ENCODE assay signal across 6 cellular contexts in genomic region chr14:105645389-105645788, GRCh38.
A peak's percentile ranks its signal among the peaks of the same experiment; 100 is the strongest.
DNase-seq lines count a peak whose midpoint lies in the region; ATAC-seq, FAIRE-seq and TF ChIP-seq lines count a peak whose summit lies in the region.
"Not testable (repeated sequence)": the region's sequence is repeated elsewhere in the genome, so short reads cannot be mapped to it uniquely, and the experiment has no call there.

No MANE protein-coding gene starts in this region.

- not testable (repeated sequence) for H3K9me2 ChIP-seq in DOHH2 (replicated peaks; ENCODE audit: control insufficient read depth, low read length)

- H3K4me3 Mint-ChIP-seq in naive thymus-derived CD4-positive, alpha-beta T cell = not testable (repeated sequence)
- H3K4me3 Mint-ChIP-seq in stimulated activated naive B cell treated with anti-CD40 and anti-IgM and Interleukin-4, amounts not matched to agents 10 μg/mL and 1 μg/mL and 100 μg/mL, for 72 hours = peak overlapping the region; percentile 48 to 97

- intact Hi-C loops in K562 (cut with micrococcal nuclease); naive thymus-derived CD4-positive, alpha-beta T cell (cut with micrococcal nuclease): not testable (repeated sequence)

- H3K4me2 ChIP-seq in DOHH2 (ENCODE audit: low read length) = peak overlapping the region; percentile 79; the same call in 1 of the 2 replicates
- not testable (repeated sequence) for H3K4me2 ChIP-seq in K562 (ENCODE audit: insufficient read depth, low read length)

- WGBS in K562 (ENCODE audit: insufficient coverage, low coverage, missing lambda C conversion rate) = no CpG with 5 or more reads among the region's 6 CpGs

- not testable (repeated sequence) for H3F3A ChIP-seq in DOHH2 (ENCODE audit: control insufficient read depth, insufficient read depth)

- in situ Hi-C loops in K562 (cut with MboI) = not testable (repeated sequence)

- CTCF ChIA-PET in K562 (lab: Yijun Ruan, JAX; ENCODE audit: low intra/inter-chr PET ratio); naive thymus-derived CD4-positive, alpha-beta T cell (lab: Charles Lee): not testable (repeated sequence)

- peak; percentile 43 for ATAC-seq in HG03045 (IDR thresholded peaks at IDR 0.05; ENCODE audit: unreplicated experiment)
- ATAC-seq in SK-N-SH treated with all-trans-retinoic acid at 6 μM for 48 hours = 0 out of 3 replicates have a peak, but pooled peaks have one; percentile 28
- ATAC-seq in K562 = peak; percentile 45; the same call in 1 of the 3 replicates
- peak; percentile 10 for ATAC-seq in naive thymus-derived CD4-positive, alpha-beta T cell
- ATAC-seq in stimulated activated naive B cell treated with anti-CD40 and anti-IgM and Interleukin-4, amounts not matched to agents 10 μg/mL and 1 μg/mL and 100 μg/mL, for 72 hours (replicated peaks) = not testable (repeated sequence)

- not testable (repeated sequence) for BruUV-seq in K562 (replicated peaks; lab: Mats Ljungman, UMichigan)

- H3K9ac ChIP-seq in K562 (ENCODE audit: insufficient read depth in 1 of 2, low read depth in 2 of 2, low read length in 2 of 2) = not testable (repeated sequence)

- POLR2A ChIA-PET in K562 (lab: Yijun Ruan, JAX); naive thymus-derived CD4-positive, alpha-beta T cell (lab: Charles Lee): not testable (repeated sequence)

- peaks cover 18% of the 10 kb centered on the region for H3K79me2 ChIP-seq in DOHH2 (ENCODE audit: control insufficient read depth, low read length)
- not testable (repeated sequence) for H3K79me2 ChIP-seq in K562 (ENCODE audit: control insufficient read depth, insufficient read depth, low read length)

- not testable (repeated sequence) for TF ChIP-seq POLR2A in K562 (conservative IDR thresholded peaks at IDR 0.05)

- not testable (repeated sequence) for H3K4me1 Mint-ChIP-seq in naive thymus-derived CD4-positive, alpha-beta T cell
- H3K4me1 Mint-ChIP-seq in stimulated activated naive B cell treated with anti-CD40 and anti-IgM and Interleukin-4, amounts not matched to agents 10 μg/mL and 1 μg/mL and 100 μg/mL, for 72 hours = peaks cover 63 to 69% of the 10 kb centered on the region in 2 donors

- peaks cover 14% of the 10 kb centered on the region for H3K4me1 ChIP-seq in DOHH2 (ENCODE audit: control insufficient read depth, low read length)
- not testable (repeated sequence) for H3K4me1 ChIP-seq in K562 (replicated peaks in 1 of 2; ENCODE audit: control insufficient read depth in 2 of 2, insufficient read depth in 2 of 2, low read length in 2 of 2); naive thymus-derived CD4-positive, alpha-beta T cell (ENCODE audit: control insufficient read depth in 2 of 2, insufficient read depth in 2 of 2, low read length in 2 of 2)

- H3K36me3 ChIP-seq in DOHH2 (ENCODE audit: control insufficient read depth, low read length); K562 (ENCODE audit: control insufficient read depth, insufficient read depth, low read length); naive thymus-derived CD4-positive, alpha-beta T cell (ENCODE audit: control insufficient read depth in 2 of 3, insufficient read depth in 3 of 3, low read length in 3 of 3): not testable (repeated sequence)

- TF ChIP-seq RAD21 in K562 (CRISPR knock-in tag; conservative IDR thresholded peaks at IDR 0.05 in 1 of 2, IDR thresholded peaks at IDR 0.05 in 1 of 2) = not testable (repeated sequence)

- not testable (repeated sequence) for H4K20me1 ChIP-seq in DOHH2 (ENCODE audit: control insufficient read depth, insufficient read depth, low read depth, low read length); K562 (replicated peaks; ENCODE audit: control insufficient read depth, insufficient read depth, low read length)

- DNase-seq in K562 (ENCODE audit: extremely low read depth in 1 of 4, low spot score in 3 of 4); naive thymus-derived CD4-positive, alpha-beta T cell; stimulated activated naive B cell treated with anti-CD40 and anti-IgM and Interleukin-4, amounts not matched to agents 10 μg/mL and 1 μg/mL and 100 μg/mL, for 72 hours: not testable (repeated sequence)

- not testable (repeated sequence) for TF ChIP-seq CTCF in DOHH2 (IDR thresholded peaks at IDR 0.05; ENCODE audit: low read depth, low read length, poor library complexity, severe bottlenecking); K562 (IDR thresholded peaks at IDR 0.05 in 2 of 3, conservative IDR thresholded peaks at IDR 0.05 in 1 of 3; ENCODE audit: insufficient read depth in 2 of 3, low read depth in 1 of 3, low read length in 3 of 3)

- H3K9me1 ChIP-seq in K562 (ENCODE audit: control insufficient read depth, insufficient read depth, low read length) = not testable (repeated sequence)

- H3K27me3 Mint-ChIP-seq in naive thymus-derived CD4-positive, alpha-beta T cell = not testable (repeated sequence)
- H3K27me3 Mint-ChIP-seq in stimulated activated naive B cell treated with anti-CD40 and anti-IgM and Interleukin-4, amounts not matched to agents 10 μg/mL and 1 μg/mL and 100 μg/mL, for 72 hours = peaks cover 0 to 11% of the 10 kb centered on the region in 2 donors

- peak overlapping the region; percentile 82 for H3K4me3 ChIP-seq in DOHH2 (ENCODE audit: low read length)
- H3K4me3 ChIP-seq in K562; naive thymus-derived CD4-positive, alpha-beta T cell (ENCODE audit: low read length): not testable (repeated sequence)

- H3K9me3 Mint-ChIP-seq in naive thymus-derived CD4-positive, alpha-beta T cell; stimulated activated naive B cell treated with anti-CD40 and anti-IgM and Interleukin-4, amounts not matched to agents 10 μg/mL and 1 μg/mL and 100 μg/mL, for 72 hours: not testable (repeated sequence)

- not testable (repeated sequence) for H3K36me3 Mint-ChIP-seq in naive thymus-derived CD4-positive, alpha-beta T cell
- peaks cover 69 to 72% of the 10 kb centered on the region in 2 donors for H3K36me3 Mint-ChIP-seq in stimulated activated naive B cell treated with anti-CD40 and anti-IgM and Interleukin-4, amounts not matched to agents 10 μg/mL and 1 μg/mL and 100 μg/mL, for 72 hours

- peak overlapping the region; percentile 54; the same call in 1 of the 2 replicates for H3K27ac ChIP-seq in DOHH2 (ENCODE audit: low read depth, low read length)
- H3K27ac ChIP-seq in K562 (ENCODE audit: extremely low read depth, low read depth, low read length); naive thymus-derived CD4-positive, alpha-beta T cell (ENCODE audit: low read depth, low read length): not testable (repeated sequence)

- not testable (repeated sequence) for H3K27me3 ChIP-seq in DOHH2 (ENCODE audit: control insufficient read depth, low read length); K562 (ENCODE audit: control insufficient read depth in 2 of 2, insufficient read depth in 2 of 2, low read length in 2 of 2); naive thymus-derived CD4-positive, alpha-beta T cell (ENCODE audit: control insufficient read depth in 2 of 2, insufficient read depth in 2 of 2, low read length in 2 of 2)

- H2AFZ ChIP-seq in K562 (ENCODE audit: low read depth, low read length) = not testable (repeated sequence)

- not testable (repeated sequence) for FAIRE-seq in K562 (lab: Jason Lieb, UNC)

- H3K9me3 ChIP-seq in DOHH2 (ENCODE audit: control insufficient read depth, insufficient read depth, low read length); K562 (replicated peaks; ENCODE audit: control insufficient read depth, insufficient read depth, low read depth, low read length); naive thymus-derived CD4-positive, alpha-beta T cell (ENCODE audit: control insufficient read depth in 2 of 3, low read length in 3 of 3): not testable (repeated sequence)

- not testable (repeated sequence) for TF ChIP-seq EP300 in K562 (IDR thresholded peaks at IDR 0.05; ENCODE audit: low read length)

- not testable (repeated sequence) for H3K27ac Mint-ChIP-seq in naive thymus-derived CD4-positive, alpha-beta T cell; stimulated activated naive B cell treated with anti-CD40 and anti-IgM and Interleukin-4, amounts not matched to agents 10 μg/mL and 1 μg/mL and 100 μg/mL, for 72 hours
